ENCODE assay signal across 22 cellular contexts in the genomic region with DNA sequence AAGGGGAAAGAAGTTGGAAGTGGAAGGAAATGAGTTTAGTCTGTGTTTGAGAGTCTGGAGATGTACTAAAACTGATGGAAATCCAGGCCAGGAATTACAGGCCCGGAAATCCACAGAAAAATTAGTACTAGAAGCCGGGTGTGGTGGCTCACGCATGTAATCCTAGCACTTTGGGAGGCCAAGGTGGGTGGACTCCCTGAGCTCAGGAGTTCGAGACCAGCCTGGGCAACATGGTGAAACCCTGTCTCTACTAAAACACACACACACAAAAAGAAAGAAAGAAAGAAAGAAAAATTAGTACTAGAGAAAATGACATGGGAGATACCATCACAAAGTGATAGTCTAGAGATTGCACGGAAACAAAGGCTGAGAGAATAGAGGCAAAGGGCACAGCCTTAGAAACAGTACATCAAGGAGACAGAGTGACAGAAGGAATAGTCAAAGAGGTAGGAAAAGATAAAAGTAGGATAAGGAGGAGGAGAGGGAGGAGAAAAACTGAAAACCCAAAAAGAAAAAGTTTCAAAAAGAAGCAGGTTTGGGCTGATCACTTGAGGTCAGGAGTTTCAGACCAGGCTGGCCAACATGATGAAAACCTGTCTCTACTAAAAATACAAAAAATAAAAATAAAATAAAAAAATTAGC. TPM values are rescaled to one million over a fixed set of nuclear protein-coding genes. Genes with fewer than 3 reads are reported as not detected.
DNase-seq lines count a peak whose midpoint lies in the region; ATAC-seq, FAIRE-seq and TF ChIP-seq lines count a peak whose summit lies in the region.
"Had no signal": no experiment of that assay in that cellular context is flagged by ENCODE, and none has a peak within 500 bp of the region (broad histone marks: within the 10 kb centered on the region; RNA-seq: fewer than 3 reads in every experiment).

No MANE protein-coding gene starts in this region.

- no peak for TF ChIP-seq POLR2A in stomach (IDR thresholded peaks at IDR 0.05)

- H3K4me1 ChIP-seq in GM23338 (ENCODE audit: insufficient read depth) = peaks cover 21% of the 10 kb centered on the region
- H3K4me1 ChIP-seq in keratinocyte (ENCODE audit: control insufficient read depth, extremely low read depth, insufficient read depth, low read length) = peaks cover 12% of the 10 kb centered on the region
- peaks cover 0 to 6% (median 5%) of the 10 kb centered on the region in 4 donors for H3K4me1 ChIP-seq in stomach
- H3K4me1 ChIP-seq: Caco-2 had no signal

- H3K79me2 ChIP-seq in GM23338 (replicated peaks; ENCODE audit: insufficient read depth) (peaks cover 1% of the 10 kb centered on the region), keratinocyte (ENCODE audit: control insufficient read depth, insufficient read depth, low read length) (peaks cover 2% of the 10 kb centered on the region)

- no peaks in the 10 kb centered on the region for H3K9me2 ChIP-seq in GM23338 (ENCODE audit: insufficient read depth)

- H3K27me3 ChIP-seq in GM23338 (ENCODE audit: insufficient read depth) = no peaks in the 10 kb centered on the region
- H3K27me3 ChIP-seq in keratinocyte (ENCODE audit: control insufficient read depth, extremely low read depth, insufficient read depth, low read length) = no peaks in the 10 kb centered on the region
- no peaks in the 10 kb centered on the region for H3K27me3 ChIP-seq in stomach
- H3K27me3 ChIP-seq: cardiac muscle cell, neural progenitor cell had no signal

- FAIRE-seq in keratinocyte (lab: Jason Lieb, UNC) = no peak
- FAIRE-seq: GM12878 had no signal

- H3F3A ChIP-seq in GM23338 (replicated peaks; ENCODE audit: low read depth) = peaks cover 4% of the 10 kb centered on the region; the same call in 1 of the 2 replicates

- H3K4me1 Mint-ChIP-seq in GM23338 = peaks cover 36% of the 10 kb centered on the region
- peaks cover 35% of the 10 kb centered on the region for H3K4me1 Mint-ChIP-seq in WTC11

- H3K36me3 Mint-ChIP-seq in GM23338 (ENCODE audit: low read depth) = peaks cover 6% of the 10 kb centered on the region
- peaks cover 2% of the 10 kb centered on the region; the same call in 1 of the 2 replicates for H3K36me3 Mint-ChIP-seq in WTC11
- H3K36me3 Mint-ChIP-seq: neural progenitor cell had no signal

- no peak for DNase-seq in GM23338 (ENCODE audit: low spot score)
- no peak for DNase-seq in WTC11 (ENCODE audit: low spot score)
- no peak for DNase-seq in keratinocyte (ENCODE audit: low read depth, low spot score)
- DNase-seq in stomach = no peak
- no peak for DNase-seq in SHP77 treated with DMSO at 0.1 percent for 48 hours (lab: John Stamatoyannopoulos, UW)
- DNase-seq in NCI-H2196 (lab: John Stamatoyannopoulos, UW; ENCODE audit: unreplicated experiment) = no peak
- DNase-seq: activated CD4-positive, alpha-beta T cell treated with anti-CD3 and anti-CD28 coated beads, Interleukin-2, amount 10 ng/mL, durations not matched to agents 7 days and 5 days; Caco-2; effector memory CD4-positive, alpha-beta T cell; foreskin melanocyte; immature natural killer cell; mesendoderm; NCI-H1694 treated with DMSO at 0.1 percent for 48 hours; NCI-H446 treated with DMSO at 0.1 percent for 48 hours had no signal

- no peaks in the 10 kb centered on the region for H3K9me1 ChIP-seq in keratinocyte (ENCODE audit: control insufficient read depth, extremely low read depth, insufficient read depth, low read length)

- TF ChIP-seq EP300 in stomach (IDR thresholded peaks at IDR 0.05) = no peak

- peak overlapping the region; percentile 50 for H3K27ac ChIP-seq in GM23338 (ENCODE audit: low read depth)
- H3K27ac ChIP-seq in keratinocyte (ENCODE audit: control insufficient read depth, insufficient read depth, low read length) = peak overlapping the region; percentile 82
- H3K27ac ChIP-seq in stomach = peak overlapping the region in 4 of 5 donors; percentile 41 to 66 (median 56)
- H3K27ac ChIP-seq: cardiac muscle cell, neural progenitor cell had no signal

- peak overlapping the region; percentile 66 for H3K9ac ChIP-seq in keratinocyte (ENCODE audit: control insufficient read depth, extremely low read depth, insufficient read depth, low read length)
- H3K9ac ChIP-seq: neural progenitor cell had no signal

- TF ChIP-seq CTCF in GM23338 (conservative IDR thresholded peaks at IDR 0.05; ENCODE audit: low read depth in 2 of 2) (no peak), WTC11 (IDR thresholded peaks at IDR 0.05) (no peak), keratinocyte (optimal IDR thresholded peaks at IDR 0.05 in 1 of 3, IDR thresholded peaks at IDR 0.05 in 1 of 3, conservative IDR thresholded peaks at IDR 0.05 in 1 of 3; ENCODE audit: extremely low read depth in 1 of 3, insufficient read depth in 2 of 3, low read length in 3 of 3) (no peak), stomach (IDR thresholded peaks at IDR 0.05) (no peak)

- intact Hi-C loops in stomach (cut with DNase I; ENCODE audit: low total_unique reads) = no loop called here

- H3K27me3 Mint-ChIP-seq in GM23338 (ENCODE audit: insufficient read depth, low read depth, poor library complexity) = peaks cover 4% of the 10 kb centered on the region
- H3K27me3 Mint-ChIP-seq in WTC11 (ENCODE audit: low read depth) = no peaks in the 10 kb centered on the region
- H3K27me3 Mint-ChIP-seq: activated CD4-positive, alpha-beta T cell treated with anti-CD3 and anti-CD28 coated beads, Interleukin-2, amount 10 ng/mL, durations not matched to agents 7 days and 5 days; activated naive CD4-positive, alpha-beta T cell treated with anti-CD3 and anti-CD28 coated beads, Interleukin-2, amount 50 U/mL, for 24 hours had no signal

- H2AFZ ChIP-seq in GM23338 = peak overlapping the region; percentile 38; the same call in 1 of the 2 replicates
- H2AFZ ChIP-seq in keratinocyte (ENCODE audit: control insufficient read depth, low read length) = peak overlapping the region; percentile 96

- ATAC-seq in GM23338 (no peak), WTC11 (no peak), HG03354 (IDR thresholded peaks at IDR 0.05; ENCODE audit: poor library complexity, severe bottlenecking, unreplicated experiment) (no peak), GM18870 (IDR thresholded peaks at IDR 0.05; ENCODE audit: unreplicated experiment) (no peak)
- ATAC-seq: GM12878, sciatic nerve had no signal

- POLR2A ChIA-PET in WTC11 (lab: Charles Lee) = interaction anchor here (0.6 kb wide), 1 partner anchor 52 kb away, joined by 6 read pairs; no protein-coding TSS in a partner anchor

- dilution Hi-C loops in keratinocyte (cut with MboI; ENCODE audit: extremely low pct_ligation_motif_present, low sequenced_read_pairs) = no loop called here

- WGBS in stomach, 5 donors = 83 to 92% (median 88%) methylated on average over 5 of the region's 5 CpGs

- peaks cover 4% of the 10 kb centered on the region; the same call in 1 of the 3 replicates for H3K9me3 Mint-ChIP-seq in GM23338
- H3K9me3 Mint-ChIP-seq in WTC11 = no peaks in the 10 kb centered on the region
- H3K9me3 Mint-ChIP-seq: activated CD4-positive, alpha-beta T cell treated with anti-CD3 and anti-CD28 coated beads, Interleukin-2, amount 10 ng/mL, durations not matched to agents 7 days and 5 days; activated naive CD4-positive, alpha-beta T cell treated with anti-CD3 and anti-CD28 coated beads, Interleukin-2, amount 50 U/mL, for 24 hours had no signal

- H4K20me1 ChIP-seq in GM23338 (replicated peaks; ENCODE audit: insufficient read depth) (no peaks in the 10 kb centered on the region), keratinocyte (ENCODE audit: control insufficient read depth, extremely low read depth, insufficient read depth, low read length) (no peaks in the 10 kb centered on the region)

- H3K4me2 ChIP-seq in GM23338 (peak overlapping the region; percentile 35), keratinocyte (ENCODE audit: control insufficient read depth, extremely low read depth, insufficient read depth, low read depth, low read length) (peak overlapping the region; percentile 78)
- H3K4me2 ChIP-seq: neural progenitor cell had no signal

- H3K36me3 ChIP-seq in GM23338 (ENCODE audit: insufficient read depth) (no peaks in the 10 kb centered on the region), keratinocyte (ENCODE audit: control insufficient read depth in 2 of 2, extremely low read depth in 1 of 2, insufficient read depth in 2 of 2, low read length in 2 of 2) (no peaks in the 10 kb centered on the region), stomach (no peaks in the 10 kb centered on the region)
- H3K36me3 ChIP-seq: cardiac muscle cell, neural progenitor cell had no signal

- CTCF ChIA-PET in WTC11 (lab: Charles Lee) = interaction anchor here (0.7 to 1.6 kb wide), 2 partner anchors 19 to 158 kb away, joined by 3 to 5 read pairs; no protein-coding TSS in a partner anchor

- H3K27ac Mint-ChIP-seq in GM23338 (peak overlapping the region; percentile 88; the same call in 1 of the 2 replicates), WTC11 (peak overlapping the region; percentile 71)
- H3K27ac Mint-ChIP-seq: activated CD4-positive, alpha-beta T cell treated with anti-CD3 and anti-CD28 coated beads, Interleukin-2, amount 10 ng/mL, durations not matched to agents 7 days and 5 days; activated naive CD4-positive, alpha-beta T cell treated with anti-CD3 and anti-CD28 coated beads, Interleukin-2, amount 50 U/mL, for 24 hours; neural progenitor cell had no signal

- peak overlapping the region; percentile 23; the same call in 1 of the 3 replicates for H3K4me3 Mint-ChIP-seq in GM23338
- H3K4me3 Mint-ChIP-seq in WTC11 = no peak overlapping the region
- H3K4me3 Mint-ChIP-seq: activated CD4-positive, alpha-beta T cell treated with anti-CD3 and anti-CD28 coated beads, Interleukin-2, amount 10 ng/mL, durations not matched to agents 7 days and 5 days; activated naive CD4-positive, alpha-beta T cell treated with anti-CD3 and anti-CD28 coated beads, Interleukin-2, amount 50 U/mL, for 24 hours; immature natural killer cell; neural progenitor cell had no signal

- H3K9me3 ChIP-seq in keratinocyte (ENCODE audit: control insufficient read depth, low read depth, low read length) = no peaks in the 10 kb centered on the region
- no peaks in the 10 kb centered on the region for H3K9me3 ChIP-seq in stomach
- H3K9me3 ChIP-seq: Caco-2 had no signal

- H3K4me3 ChIP-seq in GM23338 (peak overlapping the region; percentile 20; the same call in 1 of the 2 replicates), keratinocyte (ENCODE audit: control insufficient read depth in 2 of 3, extremely low read depth in 1 of 3, insufficient read depth in 2 of 3, low read depth in 1 of 3, low read length in 3 of 3) (no peak overlapping the region), stomach (no peak overlapping the region)
- H3K4me3 ChIP-seq: cardiac muscle cell, GM12878, neural progenitor cell had no signal

RNA-seq across cellular contexts. Expression of gene TAF13, which starts 4.8 kb away (rescaled TPM):
- 55.8 and 72.4 TPM in 2 replicates for total RNA-seq in GM23338 (2014; rRNA removed; shearing (Covaris generic))
- polyA plus RNA-seq in GM23338 (2016; fragmentation: Nextera tagmentation; extraction: Ambion mirVana) (43.7 and 49.4 TPM in 2 replicates), keratinocyte (73.6 to 151 TPM (median 89.7 TPM) in 3 replicates), stomach (10 to 100 TPM; 20.4 to 48.6 (median 46.8) TPM)
- total RNA-seq in WTC11 (2021) (35.2 to 43.0 TPM (median 37.3 TPM) in 3 replicates), stomach (10 to 100 TPM in 4 of 5 donors, 1 to 10 TPM in 1; 3.5 to 69.9 (median 25.2) TPM)
- polyA plus RNA-seq in keratinocyte (2011; ENCODE audit: low read depth) = 92.6 TPM
- polyA plus RNA-seq in keratinocyte (2011; cell fraction: cytosol; rRNA removed) = 110 and 195 TPM in 2 replicates
- 40.9 and 75.6 TPM in 2 replicates for polyA plus RNA-seq in keratinocyte (2011; cell fraction: nucleus; rRNA removed)
- 117 and 146 TPM in 2 replicates for polyA plus RNA-seq in keratinocyte (2012; ENCODE audit: low replicate concordance)
- 5.0 to 54.0 TPM (median 21.2 TPM) in 3 replicates for polyA minus RNA-seq in keratinocyte
- 72.1 TPM for polyA minus RNA-seq in keratinocyte (2011; cell fraction: cytosol; rRNA and poly(A)+ RNA removed)
- 19.4 and 44.3 TPM in 2 replicates for polyA minus RNA-seq in keratinocyte (2011; cell fraction: nucleus; rRNA and poly(A)+ RNA removed)

RNA-seq across cellular contexts. Expression of gene TMEM167B, which starts 10.0 kb away (rescaled TPM):
- total RNA-seq in GM23338 (2014; rRNA removed; shearing (Covaris generic)) = 10.7 and 16.0 TPM in 2 replicates
- 8.2 and 9.8 TPM in 2 replicates for polyA plus RNA-seq in GM23338 (2016; fragmentation: Nextera tagmentation; extraction: Ambion mirVana)
- total RNA-seq in WTC11 (2021) = 15.6 to 18.7 TPM (median 16.0 TPM) in 3 replicates
- polyA plus RNA-seq in keratinocyte = 13.6 to 15.9 TPM (median 15.7 TPM) in 3 replicates
- polyA plus RNA-seq in keratinocyte (2011; ENCODE audit: low read depth) = 12.9 TPM
- polyA plus RNA-seq in keratinocyte (2011; cell fraction: cytosol; rRNA removed) = 14.8 and 21.7 TPM in 2 replicates
- polyA plus RNA-seq in keratinocyte (2011; cell fraction: nucleus; rRNA removed) = 11.4 and 12.2 TPM in 2 replicates
- polyA plus RNA-seq in keratinocyte (2012; ENCODE audit: low replicate concordance) = 18.9 and 27.1 TPM in 2 replicates
- 1.6 to 7.2 TPM (median 5.6 TPM) in 3 replicates for polyA minus RNA-seq in keratinocyte
- 9.6 TPM for polyA minus RNA-seq in keratinocyte (2011; cell fraction: cytosol; rRNA and poly(A)+ RNA removed)
- polyA minus RNA-seq in keratinocyte (2011; cell fraction: nucleus; rRNA and poly(A)+ RNA removed) = 4.1 and 7.2 TPM in 2 replicates
- 10 to 100 TPM in 3 of 5 donors, 1 to 10 TPM in 1, not detected in 1; 2.9 to 70.1 (median 44.6) TPM for total RNA-seq in stomach
- 10 to 100 TPM; 15.4 to 26.9 (median 16.3) TPM for polyA plus RNA-seq in stomach

RNA-seq across cellular contexts. Expression of gene ELAPOR1, which starts 33.4 kb away (rescaled TPM):
- 2.1 and 2.4 TPM in 2 replicates for total RNA-seq in GM23338 (2014; rRNA removed; shearing (Covaris generic))
- polyA plus RNA-seq in GM23338 (2016; fragmentation: Nextera tagmentation; extraction: Ambion mirVana) (0.92 and 1.2 TPM in 2 replicates), keratinocyte (0.21 to 0.36 TPM (median 0.24 TPM) in 3 replicates), stomach (10 to 100 TPM; 25.5 to 47.7 (median 35.1) TPM)
- total RNA-seq in WTC11 (2021) (1.1 to 1.5 TPM (median 1.3 TPM) in 3 replicates), stomach (100 to 1,000 TPM in 2 of 5 donors, 10 to 100 TPM in 3; 56.8 to 185 (median 84.3) TPM)
- polyA plus RNA-seq in keratinocyte (2011; ENCODE audit: low read depth) = 0.04 TPM
- polyA plus RNA-seq in keratinocyte (2011; cell fraction: cytosol; rRNA removed) = 0.14 and 0.19 TPM in 2 replicates
- polyA plus RNA-seq in keratinocyte (2011; cell fraction: nucleus; rRNA removed) = 0.25 and 0.29 TPM in 2 replicates
- 0.07 and 0.24 TPM in 2 replicates for polyA plus RNA-seq in keratinocyte (2012; ENCODE audit: low replicate concordance)
- polyA minus RNA-seq in keratinocyte = 0.16 to 0.86 TPM (median 0.20 TPM) in 3 replicates
- not detected for polyA minus RNA-seq in keratinocyte (2011; cell fraction: cytosol; rRNA and poly(A)+ RNA removed)
- polyA minus RNA-seq in keratinocyte (2011; cell fraction: nucleus; rRNA and poly(A)+ RNA removed) = 0.11 and 0.31 TPM in 2 replicates
- total RNA-seq: cardiac muscle cell, SK-MEL-5 had no signal
- polyA plus RNA-seq: cardiac muscle cell had no signal

RNA-seq across cellular contexts. Expression of gene WDR47, which starts 38.7 kb away (rescaled TPM):
- 5.2 and 9.7 TPM in 2 replicates for total RNA-seq in GM23338 (2014; rRNA removed; shearing (Covaris generic))
- polyA plus RNA-seq in GM23338 (2016; fragmentation: Nextera tagmentation; extraction: Ambion mirVana) = 3.0 and 3.9 TPM in 2 replicates
- total RNA-seq in WTC11 (2021) = 6.9 to 8.0 TPM (median 7.0 TPM) in 3 replicates
- 32.8 to 54.7 TPM (median 54.2 TPM) in 3 replicates for polyA plus RNA-seq in keratinocyte
- polyA plus RNA-seq in keratinocyte (2011; ENCODE audit: low read depth) = 37.5 TPM
- polyA plus RNA-seq in keratinocyte (2011; cell fraction: cytosol; rRNA removed) = 28.9 and 58.9 TPM in 2 replicates
- 69.8 and 89.9 TPM in 2 replicates for polyA plus RNA-seq in keratinocyte (2011; cell fraction: nucleus; rRNA removed)
- polyA plus RNA-seq in keratinocyte (2012; ENCODE audit: low replicate concordance) = 24.7 and 25.9 TPM in 2 replicates
- polyA minus RNA-seq in keratinocyte = 12.4 to 69.0 TPM (median 54.8 TPM) in 3 replicates
- polyA minus RNA-seq in keratinocyte (2011; cell fraction: cytosol; rRNA and poly(A)+ RNA removed) = 54.5 TPM
- 54.8 and 87.1 TPM in 2 replicates for polyA minus RNA-seq in keratinocyte (2011; cell fraction: nucleus; rRNA and poly(A)+ RNA removed)
- total RNA-seq in stomach = 10 to 100 TPM in 3 of 5 donors, 1 to 10 TPM in 2; 4.9 to 16.9 (median 11.1) TPM
- 1 to 10 TPM; 3.7 to 3.8 (median 3.7) TPM for polyA plus RNA-seq in stomach

Comparison
In these comparisons a context has a peak if more than half of its experiments do, and no peak if none do; other contexts are left out.
1. RNA of gene ELAPOR1, which starts 33.4 kb away (total RNA-seq): 56.8 to 185 TPM in stomach; 2.1 to 2.4 TPM in GM23338 and 1.1 to 1.5 TPM in WTC11; every median in the first group is over 10 times any median in the second.
2. Peak in every context shown above with its lines, with median percentiles within 50 percentile points of each other: H3K27ac ChIP-seq.